9 cellular contexts compared by ENCODE assay signal in the genomic region with DNA sequence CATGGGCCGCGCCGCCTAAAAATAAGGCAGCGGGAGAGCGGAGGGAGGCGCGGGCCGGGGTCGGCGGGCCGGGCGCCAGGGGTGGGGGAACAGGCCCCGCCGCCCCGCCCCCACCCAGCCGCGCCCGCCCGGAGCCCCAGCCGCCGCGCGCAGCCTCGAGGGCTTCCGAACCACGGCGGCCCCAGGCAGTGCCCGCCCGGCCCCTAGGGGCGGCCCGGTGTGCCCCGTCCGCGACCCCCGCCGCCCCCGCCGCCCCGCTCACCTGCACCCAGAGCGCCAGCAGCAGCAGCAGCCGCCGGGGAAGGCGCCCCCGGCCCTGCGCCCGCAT. TPM values are rescaled to one million over a fixed set of nuclear protein-coding genes. Genes with fewer than 3 reads are reported as not detected.
DNase-seq lines count a peak whose midpoint lies in the region; ATAC-seq lines count a peak whose summit lies in the region.
"Had no signal": no experiment of that assay in that cellular context is flagged by ENCODE, and none has a peak within 500 bp of the region (broad histone marks: within the 10 kb centered on the region; RNA-seq: fewer than 3 reads in every experiment).

No MANE protein-coding gene starts in this region.

- H3K9me3 ChIP-seq in iPS-18c (ENCODE audit: control insufficient read depth, insufficient read depth, low read length): no peaks in the 10 kb centered on the region

- peak overlapping the region; percentile 40 for H3K4me3 Mint-ChIP-seq in activated CD4-positive, alpha-beta T cell treated with anti-CD3 and anti-CD28 coated beads for 36 hours
- peak overlapping the region; percentile 50 for H3K4me3 Mint-ChIP-seq in activated CD4-positive, alpha-beta memory T cell treated with anti-CD3 and anti-CD28 coated beads for 36 hours
- H3K4me3 Mint-ChIP-seq in stimulated activated effector memory CD8-positive, alpha-beta T cell treated with anti-CD3 and anti-CD28 coated beads, Interleukin-12 subunit alpha, Interleukin-12 subunit beta, amount 100 ng/mL, for 72 hours: peak overlapping the region; percentile 46

- POLR2A ChIA-PET in activated CD4-positive, alpha-beta T cell treated with anti-CD3 and anti-CD28 coated beads for 36 hours (lab: Charles Lee): no interaction called here
- POLR2A ChIA-PET in activated CD4-positive, alpha-beta memory T cell treated with anti-CD3 and anti-CD28 coated beads for 36 hours (lab: Charles Lee): no interaction called here

- no peak for ATAC-seq in activated CD4-positive, alpha-beta T cell treated with anti-CD3 and anti-CD28 coated beads for 36 hours
- ATAC-seq in stimulated activated effector memory CD8-positive, alpha-beta T cell treated with anti-CD3 and anti-CD28 coated beads, Interleukin-12 subunit alpha, Interleukin-12 subunit beta, amount 100 ng/mL, for 72 hours: no peak
- ATAC-seq: stimulated activated memory B cell treated with anti-CD40 and anti-IgM and Interleukin-4, amounts not matched to agents 10 μg/mL and 1 μg/mL and 100 μg/mL, for 72 hours had no signal

- CTCF ChIA-PET in activated CD4-positive, alpha-beta T cell treated with anti-CD3 and anti-CD28 coated beads for 36 hours (lab: Charles Lee): interaction anchor here (0.5 to 1.1 kb wide), 2 partner anchors 26 to 103 kb away, joined by 4 read pairs; a partner anchor contains a TSS
- CTCF ChIA-PET in activated CD4-positive, alpha-beta memory T cell treated with anti-CD3 and anti-CD28 coated beads for 36 hours (lab: Charles Lee): interaction anchor here (0.8 to 2.7 kb wide), 7 partner anchors 8 to 81 kb away, joined by 3 to 9 read pairs (median 5); a partner anchor contains a TSS

- no peaks in the 10 kb centered on the region for H3K9me3 Mint-ChIP-seq in activated CD4-positive, alpha-beta T cell treated with anti-CD3 and anti-CD28 coated beads for 36 hours (ENCODE audit: low read depth)
- H3K9me3 Mint-ChIP-seq in activated CD4-positive, alpha-beta memory T cell treated with anti-CD3 and anti-CD28 coated beads for 36 hours: no peaks in the 10 kb centered on the region
- no peaks in the 10 kb centered on the region for H3K9me3 Mint-ChIP-seq in stimulated activated effector memory CD8-positive, alpha-beta T cell treated with anti-CD3 and anti-CD28 coated beads, Interleukin-12 subunit alpha, Interleukin-12 subunit beta, amount 100 ng/mL, for 72 hours
- H3K9me3 Mint-ChIP-seq: stimulated activated memory B cell treated with anti-CD40 and anti-IgM and Interleukin-4, amounts not matched to agents 10 μg/mL and 1 μg/mL and 100 μg/mL, for 72 hours had no signal

- peak overlapping the region; percentile 43; the same call in 1 of the 2 replicates for H3K4me3 ChIP-seq in iPS-18c (ENCODE audit: insufficient read depth, low read depth, low read length)

- H3K36me3 Mint-ChIP-seq in activated CD4-positive, alpha-beta T cell treated with anti-CD3 and anti-CD28 coated beads for 36 hours (ENCODE audit: low read depth): no peaks in the 10 kb centered on the region
- no peaks in the 10 kb centered on the region for H3K36me3 Mint-ChIP-seq in activated CD4-positive, alpha-beta memory T cell treated with anti-CD3 and anti-CD28 coated beads for 36 hours
- H3K36me3 Mint-ChIP-seq in stimulated activated effector memory CD8-positive, alpha-beta T cell treated with anti-CD3 and anti-CD28 coated beads, Interleukin-12 subunit alpha, Interleukin-12 subunit beta, amount 100 ng/mL, for 72 hours: no peaks in the 10 kb centered on the region
- H3K36me3 Mint-ChIP-seq: stimulated activated memory B cell treated with anti-CD40 and anti-IgM and Interleukin-4, amounts not matched to agents 10 μg/mL and 1 μg/mL and 100 μg/mL, for 72 hours had no signal

- DNase-seq in activated CD4-positive, alpha-beta T cell treated with anti-CD3 and anti-CD28 coated beads for 36 hours: no peak
- DNase-seq in activated CD4-positive, alpha-beta T cell treated with anti-CD3 and anti-CD28 coated beads for 1 hour: no peak
- DNase-seq in activated CD4-positive, alpha-beta memory T cell treated with anti-CD3 and anti-CD28 coated beads for 36 hours: no peak
- no peak for DNase-seq in stimulated activated effector memory CD8-positive, alpha-beta T cell treated with anti-CD3 and anti-CD28 coated beads, Interleukin-12 subunit alpha, Interleukin-12 subunit beta, amount 100 ng/mL, for 72 hours (ENCODE audit: low spot score in 2 of 2)
- DNase-seq in kidney glomerular epithelial cell (lab: John Stamatoyannopoulos, UW) (no peak), anterior cingulate cortex (lab: John Stamatoyannopoulos, UW) (no peak), NCI-H1694 (lab: John Stamatoyannopoulos, UW) (no peak)

- peaks cover 6% of the 10 kb centered on the region for H3K27me3 Mint-ChIP-seq in activated CD4-positive, alpha-beta T cell treated with anti-CD3 and anti-CD28 coated beads for 36 hours
- H3K27me3 Mint-ChIP-seq in activated CD4-positive, alpha-beta memory T cell treated with anti-CD3 and anti-CD28 coated beads for 36 hours: peaks cover 12% of the 10 kb centered on the region

- H3K4me1 Mint-ChIP-seq in activated CD4-positive, alpha-beta T cell treated with anti-CD3 and anti-CD28 coated beads for 36 hours: peaks cover 3% of the 10 kb centered on the region
- H3K4me1 Mint-ChIP-seq in activated CD4-positive, alpha-beta memory T cell treated with anti-CD3 and anti-CD28 coated beads for 36 hours (ENCODE audit: low read depth): peaks cover 12% of the 10 kb centered on the region
- H3K4me1 Mint-ChIP-seq in stimulated activated effector memory CD8-positive, alpha-beta T cell treated with anti-CD3 and anti-CD28 coated beads, Interleukin-12 subunit alpha, Interleukin-12 subunit beta, amount 100 ng/mL, for 72 hours: peaks cover 14% of the 10 kb centered on the region

- intact Hi-C loops in activated CD4-positive, alpha-beta T cell treated with anti-CD3 and anti-CD28 coated beads for 36 hours (cut with DNase I, micrococcal nuclease): loop anchor here (1.0 to 10.0 kb wide), 3 partner anchors 75 to 77 kb away; a partner anchor contains a TSS
- intact Hi-C loops in activated CD4-positive, alpha-beta memory T cell treated with anti-CD3 and anti-CD28 coated beads for 36 hours (cut with micrococcal nuclease): no loop called here

- H3K27ac Mint-ChIP-seq in activated CD4-positive, alpha-beta T cell treated with anti-CD3 and anti-CD28 coated beads for 36 hours: no peak overlapping the region
- no peak overlapping the region for H3K27ac Mint-ChIP-seq in activated CD4-positive, alpha-beta memory T cell treated with anti-CD3 and anti-CD28 coated beads for 36 hours
- no peak overlapping the region for H3K27ac Mint-ChIP-seq in stimulated activated effector memory CD8-positive, alpha-beta T cell treated with anti-CD3 and anti-CD28 coated beads, Interleukin-12 subunit alpha, Interleukin-12 subunit beta, amount 100 ng/mL, for 72 hours
- H3K27ac Mint-ChIP-seq: stimulated activated memory B cell treated with anti-CD40 and anti-IgM and Interleukin-4, amounts not matched to agents 10 μg/mL and 1 μg/mL and 100 μg/mL, for 72 hours had no signal

RNA-seq across cellular contexts. Expression of a gene that starts 0.5 kb away (rescaled TPM):
- total RNA-seq in activated CD4-positive, alpha-beta T cell treated with anti-CD3 and anti-CD28 coated beads for 36 hours: 1 to 10 TPM; 3.2 to 3.6 TPM
- total RNA-seq in activated CD4-positive, alpha-beta memory T cell treated with anti-CD3 and anti-CD28 coated beads for 36 hours: 1 to 10 TPM; 1.6 to 2.4 TPM

RNA-seq across cellular contexts. Expression of a gene that starts 13.1 kb away (rescaled TPM):
- 10 to 100 TPM; 12.3 to 13.5 TPM for total RNA-seq in activated CD4-positive, alpha-beta T cell treated with anti-CD3 and anti-CD28 coated beads for 36 hours
- total RNA-seq in activated CD4-positive, alpha-beta memory T cell treated with anti-CD3 and anti-CD28 coated beads for 36 hours: 10 to 100 TPM; 14.7 to 14.8 TPM
